35 cellular contexts compared by ENCODE assay signal in the genomic region with DNA sequence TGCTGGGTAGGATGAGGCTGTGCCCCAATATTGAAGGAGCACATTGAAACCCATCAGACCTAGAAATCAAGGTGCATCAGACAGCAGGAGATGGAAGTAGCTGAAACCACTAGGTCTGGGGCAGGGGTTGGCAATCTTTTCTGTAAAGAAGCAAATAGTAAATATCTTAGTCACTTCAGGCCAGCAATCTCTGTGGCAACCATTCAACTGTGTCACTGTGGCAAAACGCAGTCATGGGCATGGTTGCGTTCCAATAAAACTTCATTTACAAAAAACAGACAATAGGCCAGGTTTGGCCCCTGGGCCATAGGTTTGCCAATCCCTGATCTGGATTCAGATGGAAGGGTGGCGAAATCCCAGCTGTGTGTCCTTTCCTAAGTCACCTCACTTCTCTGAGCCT.
"Had no signal": no experiment of that assay in that cellular context is flagged by ENCODE, and none has a peak within 500 bp of the region (broad histone marks: within the 10 kb centered on the region; RNA-seq: fewer than 3 reads in every experiment).

No MANE protein-coding gene starts in this region.

- H3K4me3 Mint-ChIP-seq: activated B cell treated with CpG ODN at 0.5 μM for 24 hours; activated CD4-positive, alpha-beta memory T cell treated with anti-CD3 and anti-CD28 coated beads for 36 hours; activated CD4-positive, alpha-beta T cell treated with anti-CD3 and anti-CD28 coated beads, Interleukin-2, amount 10 ng/mL, durations not matched to agents 24 days and 14 days; activated CD8-positive, alpha-beta T cell treated with anti-CD3 and anti-CD28 coated beads for 36 hours; activated naive CD4-positive, alpha-beta T cell treated with anti-CD3 and anti-CD28 coated beads for 36 hours; activated naive CD8-positive, alpha-beta T cell treated with anti-CD3 and anti-CD28 coated beads for 36 hours; activated T-cell treated with anti-CD3 and anti-CD28 coated beads, Interleukin-2, amount 50 U/mL, for 4 hours; activated T-cell treated with anti-CD3 and anti-CD28 coated beads, Interleukin-2, amount 50 U/mL, for 72 hours; activated T-helper 1 cell treated with anti-CD3 and anti-CD28 coated beads, Interleukin-12 subunit alpha, Interleukin-12 subunit beta, Interleukin-2, Interleukin-4 antibody, amounts not matched to agents 30 ng/mL and 10 ng/mL and 1 ng/mL, durations not matched to agents 14 hours and 24 hours and 36 hours; activated T-helper 17 cell treated with anti-CD3 and anti-CD28 coated beads, Interleukin-2, amount 50 U/mL, for 72 hours; central memory CD8-positive, alpha-beta T cell; T-cell; T-helper 17 cell had no signal

- H3K4me1 ChIP-seq: adrenal gland had no signal

- H3K27ac Mint-ChIP-seq: activated B cell treated with CpG ODN at 0.5 μM for 24 hours; activated CD4-positive, alpha-beta memory T cell treated with anti-CD3 and anti-CD28 coated beads for 36 hours; activated CD4-positive, alpha-beta T cell treated with anti-CD3 and anti-CD28 coated beads, Interleukin-2, amount 10 ng/mL, durations not matched to agents 24 days and 14 days; activated CD8-positive, alpha-beta T cell treated with anti-CD3 and anti-CD28 coated beads for 36 hours; activated naive CD4-positive, alpha-beta T cell treated with anti-CD3 and anti-CD28 coated beads for 36 hours; activated naive CD8-positive, alpha-beta T cell treated with anti-CD3 and anti-CD28 coated beads for 36 hours; activated T-cell treated with anti-CD3 and anti-CD28 coated beads, Interleukin-2, amount 50 U/mL, for 72 hours; activated T-helper 1 cell treated with anti-CD3 and anti-CD28 coated beads, Interleukin-12 subunit alpha, Interleukin-12 subunit beta, Interleukin-2, Interleukin-4 antibody, amounts not matched to agents 30 ng/mL and 10 ng/mL and 1 ng/mL, durations not matched to agents 14 hours and 24 hours and 36 hours; activated T-helper 17 cell treated with anti-CD3 and anti-CD28 coated beads, Interleukin-2, amount 50 U/mL, for 72 hours; T-cell had no signal

- ATAC-seq: activated CD8-positive, alpha-beta T cell treated with anti-CD3 and anti-CD28 coated beads for 36 hours; activated naive CD4-positive, alpha-beta T cell treated with anti-CD3 and anti-CD28 coated beads, Interleukin-2, amount 50 U/mL, for 72 hours; activated T-cell treated with anti-CD3 and anti-CD28 coated beads, Interleukin-2, amount 50 U/mL, for 4 hours; activated T-cell treated with anti-CD3 and anti-CD28 coated beads, Interleukin-2, amount 50 U/mL, for 72 hours; activated T-helper 17 cell treated with anti-CD3 and anti-CD28 coated beads, Interleukin-2, amount 50 U/mL, for 72 hours; body of pancreas; T-cell; T-helper 17 cell had no signal

- H3K27me3 ChIP-seq: adrenal gland, body of pancreas, brain microvascular endothelial cell, cardiac muscle cell had no signal

- H3K36me3 Mint-ChIP-seq: activated CD4-positive, alpha-beta memory T cell treated with anti-CD3 and anti-CD28 coated beads for 36 hours; activated naive CD8-positive, alpha-beta T cell treated with anti-CD3 and anti-CD28 coated beads for 36 hours; T-cell had no signal

- H3K27ac ChIP-seq: adrenal gland, body of pancreas, brain microvascular endothelial cell, cardiac muscle cell, VCaP had no signal

- H3K9me3 ChIP-seq: adrenal gland, body of pancreas had no signal

- DNase-seq: activated B cell treated with CpG ODN at 0.5 μM for 24 hours; activated CD4-positive, alpha-beta memory T cell treated with anti-CD3 and anti-CD28 coated beads for 36 hours; activated CD4-positive, alpha-beta T cell treated with anti-CD3 and anti-CD28 coated beads for 4 hours; activated CD4-positive, alpha-beta T cell treated with anti-CD3 and anti-CD28 coated beads, Interleukin-2, amount 10 ng/mL, durations not matched to agents 24 days and 14 days; activated CD4-positive, alpha-beta T cell treated with anti-CD3 and anti-CD28 coated beads, Interleukin-2, amount 50 U/mL, for 1 hour; activated CD4-positive, alpha-beta T cell treated with anti-CD3 and anti-CD28 coated beads, Interleukin-2, amount 50 U/mL, for 4 hours; activated CD4-positive, CD25-positive, alpha-beta regulatory T cell treated with anti-CD3 and anti-CD28 coated beads, Interleukin-2, amount 50 U/mL, for 72 hours; activated CD8-positive, alpha-beta memory T cell treated with anti-CD3 and anti-CD28 coated beads, Interleukin-2, amount 50 U/mL, for 4 hours; activated CD8-positive, alpha-beta T cell treated with anti-CD3 and anti-CD28 coated beads for 36 hours; activated effector memory CD4-positive, alpha-beta T cell treated with anti-CD3 and anti-CD28 coated beads, Interleukin-2, amount 50 U/mL, for 16 hours; activated gamma-delta T cell treated with Interleukin-2 at 50 U/mL for 16 hours; activated naive CD4-positive, alpha-beta T cell; activated naive CD4-positive, alpha-beta T cell treated with anti-CD3 and anti-CD28 coated beads for 36 hours; activated naive CD4-positive, alpha-beta T cell treated with anti-CD3 and anti-CD28 coated beads, Interleukin-2, amount 50 U/mL, for 16 hours; activated naive CD8-positive, alpha-beta T cell treated with anti-CD3 and anti-CD28 coated beads for 36 hours; activated T-cell treated with anti-CD3 and anti-CD28 coated beads for 4 hours; activated T-cell treated with anti-CD3 and anti-CD28 coated beads, Interleukin-2, amount 50 U/mL, for 1 hour; activated T-cell treated with anti-CD3 and anti-CD28 coated beads, Interleukin-2, amount 50 U/mL, for 4 hours; activated T-cell treated with anti-CD3 and anti-CD28 coated beads, Interleukin-2, amount 50 U/mL, for 72 hours; adrenal gland; amniotic stem cell; aorta; body of pancreas; brain microvascular endothelial cell; caudate nucleus; cerebellar nuclear complex; T-cell; T-helper 17 cell; T1000 had no signal

- H3K4me3 ChIP-seq: adrenal gland, body of pancreas, cardiac muscle cell had no signal

- H3K36me3 ChIP-seq: adrenal gland, brain microvascular endothelial cell, cardiac muscle cell had no signal

- H3K4me1 Mint-ChIP-seq: activated B cell treated with CpG ODN at 0.5 μM for 24 hours; activated CD4-positive, alpha-beta T cell treated with anti-CD3 and anti-CD28 coated beads, Interleukin-2, amount 10 ng/mL, durations not matched to agents 24 days and 14 days; activated naive CD8-positive, alpha-beta T cell treated with anti-CD3 and anti-CD28 coated beads for 36 hours; activated T-helper 17 cell treated with anti-CD3 and anti-CD28 coated beads, Interleukin-2, amount 50 U/mL, for 72 hours; central memory CD8-positive, alpha-beta T cell; T-cell; T-helper 17 cell had no signal

- H3K9me3 Mint-ChIP-seq: activated CD4-positive, alpha-beta T cell treated with anti-CD3 and anti-CD28 coated beads, Interleukin-2, amount 10 ng/mL, durations not matched to agents 24 days and 14 days; activated CD8-positive, alpha-beta T cell treated with anti-CD3 and anti-CD28 coated beads for 36 hours; activated naive CD4-positive, alpha-beta T cell treated with anti-CD3 and anti-CD28 coated beads, Interleukin-2, amount 50 U/mL, for 72 hours; activated T-cell treated with anti-CD3 and anti-CD28 coated beads, Interleukin-2, amount 50 U/mL, for 4 hours; activated T-cell treated with anti-CD3 and anti-CD28 coated beads, Interleukin-2, amount 50 U/mL, for 72 hours; activated T-helper 1 cell treated with anti-CD3 and anti-CD28 coated beads, Interleukin-12 subunit alpha, Interleukin-12 subunit beta, Interleukin-2, Interleukin-4 antibody, amounts not matched to agents 30 ng/mL and 10 ng/mL and 1 ng/mL, durations not matched to agents 14 hours and 24 hours and 36 hours; activated T-helper 17 cell treated with anti-CD3 and anti-CD28 coated beads, Interleukin-2, amount 50 U/mL, for 72 hours; central memory CD8-positive, alpha-beta T cell had no signal
